In the genomic region with DNA sequence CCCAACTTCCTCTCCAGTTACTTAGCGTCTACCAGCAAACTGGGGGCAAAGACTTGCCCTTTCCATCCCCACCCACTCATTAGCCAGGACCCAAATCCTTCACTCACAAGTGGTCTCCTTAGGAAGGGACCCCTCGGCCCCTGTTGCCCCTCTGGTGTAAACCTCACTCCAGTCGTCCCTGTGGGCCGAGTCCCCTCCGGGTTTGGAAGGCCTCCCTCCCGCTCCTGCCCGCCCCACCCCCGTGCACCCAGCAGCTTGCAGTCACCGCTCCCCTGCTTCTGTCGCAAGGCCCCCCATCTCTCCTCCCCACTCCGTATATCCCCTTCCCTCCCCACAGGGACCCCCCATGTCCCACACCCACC, we compare ENCODE assay signal across 1 cellular context.
TF ChIP-seq lines count a peak whose summit lies in the region.

No MANE protein-coding gene starts in this region.

TF ChIP-seq in GM23338, 12 proteins besides CTCF, POLR2A, EP300 and RAD21 (continued from another document):
- TF ChIP-seq, protein P1, sequence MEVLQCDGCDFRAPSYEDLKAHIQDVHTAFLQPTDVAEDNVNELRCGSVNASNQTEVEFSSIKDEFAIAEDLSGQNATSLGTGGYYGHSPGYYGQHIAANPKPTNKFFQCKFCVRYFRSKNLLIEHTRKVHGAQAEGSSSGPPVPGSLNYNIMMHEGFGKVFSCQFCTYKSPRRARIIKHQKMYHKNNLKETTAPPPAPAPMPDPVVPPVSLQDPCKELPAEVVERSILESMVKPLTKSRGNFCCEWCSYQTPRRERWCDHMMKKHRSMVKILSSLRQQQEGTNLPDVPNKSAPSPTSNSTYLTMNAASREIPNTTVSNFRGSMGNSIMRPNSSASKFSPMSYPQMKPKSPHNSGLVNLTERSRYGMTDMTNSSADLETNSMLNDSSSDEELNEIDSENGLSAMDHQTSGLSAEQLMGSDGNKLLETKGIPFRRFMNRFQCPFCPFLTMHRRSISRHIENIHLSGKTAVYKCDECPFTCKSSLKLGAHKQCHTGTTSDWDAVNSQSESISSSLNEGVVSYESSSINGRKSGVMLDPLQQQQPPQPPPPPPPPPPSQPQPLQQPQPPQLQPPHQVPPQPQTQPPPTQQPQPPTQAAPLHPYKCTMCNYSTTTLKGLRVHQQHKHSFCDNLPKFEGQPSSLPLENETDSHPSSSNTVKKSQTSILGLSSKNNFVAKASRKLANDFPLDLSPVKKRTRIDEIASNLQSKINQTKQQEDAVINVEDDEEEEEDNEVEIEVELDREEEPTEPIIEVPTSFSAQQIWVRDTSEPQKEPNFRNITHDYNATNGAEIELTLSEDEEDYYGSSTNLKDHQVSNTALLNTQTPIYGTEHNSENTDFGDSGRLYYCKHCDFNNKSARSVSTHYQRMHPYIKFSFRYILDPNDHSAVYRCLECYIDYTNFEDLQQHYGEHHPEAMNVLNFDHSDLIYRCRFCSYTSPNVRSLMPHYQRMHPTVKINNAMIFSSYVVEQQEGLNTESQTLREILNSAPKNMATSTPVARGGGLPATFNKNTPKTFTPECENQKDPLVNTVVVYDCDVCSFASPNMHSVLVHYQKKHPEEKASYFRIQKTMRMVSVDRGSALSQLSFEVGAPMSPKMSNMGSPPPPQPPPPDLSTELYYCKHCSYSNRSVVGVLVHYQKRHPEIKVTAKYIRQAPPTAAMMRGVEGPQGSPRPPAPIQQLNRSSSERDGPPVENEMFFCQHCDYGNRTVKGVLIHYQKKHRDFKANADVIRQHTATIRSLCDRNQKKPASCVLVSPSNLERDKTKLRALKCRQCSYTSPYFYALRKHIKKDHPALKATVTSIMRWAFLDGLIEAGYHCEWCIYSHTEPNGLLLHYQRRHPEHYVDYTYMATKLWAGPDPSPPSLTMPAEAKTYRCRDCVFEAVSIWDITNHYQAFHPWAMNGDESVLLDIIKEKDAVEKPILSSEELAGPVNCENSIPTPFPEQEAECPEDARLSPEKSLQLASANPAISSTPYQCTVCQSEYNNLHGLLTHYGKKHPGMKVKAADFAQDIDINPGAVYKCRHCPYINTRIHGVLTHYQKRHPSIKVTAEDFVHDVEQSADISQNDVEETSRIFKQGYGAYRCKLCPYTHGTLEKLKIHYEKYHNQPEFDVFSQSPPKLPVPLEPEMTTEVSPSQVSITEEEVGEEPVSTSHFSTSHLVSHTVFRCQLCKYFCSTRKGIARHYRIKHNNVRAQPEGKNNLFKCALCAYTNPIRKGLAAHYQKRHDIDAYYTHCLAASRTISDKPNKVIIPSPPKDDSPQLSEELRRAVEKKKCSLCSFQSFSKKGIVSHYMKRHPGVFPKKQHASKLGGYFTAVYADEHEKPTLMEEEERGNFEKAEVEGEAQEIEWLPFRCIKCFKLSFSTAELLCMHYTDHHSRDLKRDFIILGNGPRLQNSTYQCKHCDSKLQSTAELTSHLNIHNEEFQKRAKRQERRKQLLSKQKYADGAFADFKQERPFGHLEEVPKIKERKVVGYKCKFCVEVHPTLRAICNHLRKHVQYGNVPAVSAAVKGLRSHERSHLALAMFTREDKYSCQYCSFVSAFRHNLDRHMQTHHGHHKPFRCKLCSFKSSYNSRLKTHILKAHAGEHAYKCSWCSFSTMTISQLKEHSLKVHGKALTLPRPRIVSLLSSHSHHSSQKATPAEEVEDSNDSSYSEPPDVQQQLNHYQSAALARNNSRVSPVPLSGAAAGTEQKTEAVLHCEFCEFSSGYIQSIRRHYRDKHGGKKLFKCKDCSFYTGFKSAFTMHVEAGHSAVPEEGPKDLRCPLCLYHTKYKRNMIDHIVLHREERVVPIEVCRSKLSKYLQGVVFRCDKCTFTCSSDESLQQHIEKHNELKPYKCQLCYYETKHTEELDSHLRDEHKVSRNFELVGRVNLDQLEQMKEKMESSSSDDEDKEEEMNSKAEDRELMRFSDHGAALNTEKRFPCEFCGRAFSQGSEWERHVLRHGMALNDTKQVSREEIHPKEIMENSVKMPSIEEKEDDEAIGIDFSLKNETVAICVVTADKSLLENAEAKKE (CRISPR knock-in tag; IDR thresholded peaks at IDR 0.05) = no peak
- TF ChIP-seq NANOG (IDR thresholded peaks at IDR 0.05; ENCODE audit: borderline replicate concordance) = no peak
- TF ChIP-seq CREB1 (CRISPR knock-in tag; IDR thresholded peaks at IDR 0.05; ENCODE audit: low read depth) = no peak
- TF ChIP-seq STAT1 (IDR thresholded peaks at IDR 0.05; ENCODE audit: unreplicated experiment) = no peak
- no peak for TF ChIP-seq JUNB (IDR thresholded peaks at IDR 0.05; ENCODE audit: unreplicated experiment)
- TF ChIP-seq EZH2phosphoT487 (IDR thresholded peaks at IDR 0.05; ENCODE audit: unreplicated experiment) = no peak
- no peak for TF ChIP-seq EZH2 (IDR thresholded peaks at IDR 0.05; ENCODE audit: low read depth, unreplicated experiment)
- TF ChIP-seq ZNF331 (CRISPR knock-in tag; IDR thresholded peaks at IDR 0.05; ENCODE audit: low read depth) = no peak
